ENCODE assay signal across 1 cellular context in genomic region chr17:43027091-43028032, GRCh38.
TF ChIP-seq lines count a peak whose summit lies in the region.

No MANE protein-coding gene starts in this region.

TF ChIP-seq in H1, 55 proteins besides CTCF, POLR2A, EP300 and RAD21:
- TF ChIP-seq USF2 (IDR thresholded peaks at IDR 0.05; ENCODE audit: low read length), result no peak
- 0 out of 4 replicates have a peak, but pooled peaks of 1 of the 2 experiments have one; percentile 39 for TF ChIP-seq HDAC2 (IDR thresholded peaks at IDR 0.05; ENCODE audit: borderline replicate concordance in 1 of 2, low read depth in 2 of 2, low read length in 2 of 2)
- peak; percentile 91 for TF ChIP-seq POU5F1 (IDR thresholded peaks at IDR 0.05; ENCODE audit: low read depth, low read length)
- TF ChIP-seq RXRA (IDR thresholded peaks at IDR 0.05; ENCODE audit: insufficient read depth, low read depth, low read length), result peak; percentile 73; the same call in 1 of the 2 replicates
- 0 out of 2 replicates have a peak, but pooled peaks have one; percentile 22 for TF ChIP-seq POLR2AphosphoS5 (IDR thresholded peaks at IDR 0.05; ENCODE audit: low read depth, low read length)
- 0 out of 2 replicates have a peak, but pooled peaks have one; percentile 17 for TF ChIP-seq GABPA (IDR thresholded peaks at IDR 0.05; ENCODE audit: borderline replicate concordance, insufficient read depth, low read length)
- TF ChIP-seq SP1 (IDR thresholded peaks at IDR 0.05; ENCODE audit: low read depth, low read length), result peak; percentile 68
- peak; percentile 85; the same call in 1 of the 2 replicates for TF ChIP-seq RBBP5 (IDR thresholded peaks at IDR 0.05; ENCODE audit: borderline replicate concordance, low read depth, low read length)
- TF ChIP-seq SP2 (IDR thresholded peaks at IDR 0.05; ENCODE audit: low read length), result no peak
- no peak for TF ChIP-seq PHF8 (conservative IDR thresholded peaks at IDR 0.05; ENCODE audit: low read depth, low read length)
- TF ChIP-seq TBP (IDR thresholded peaks at IDR 0.05; ENCODE audit: low read depth, low read length), result peak; percentile 26; the same call in 1 of the 2 replicates
- TF ChIP-seq KDM4A (IDR thresholded peaks at IDR 0.05; ENCODE audit: low read depth, low read length, severe bottlenecking), result peak; percentile 1
